19 cellular contexts compared by ENCODE assay signal in genomic region chr13:114021464-114022308, GRCh38. TPM values are rescaled to one million over a fixed set of nuclear protein-coding genes. Genes with fewer than 3 reads are reported as not detected.
DNase-seq lines count a peak whose midpoint lies in the region; ATAC-seq and TF ChIP-seq lines count a peak whose summit lies in the region.
"Had no signal": no experiment of that assay in that cellular context is flagged by ENCODE, and none has a peak within 500 bp of the region (broad histone marks: within the 10 kb centered on the region; RNA-seq: fewer than 3 reads in every experiment).

No MANE protein-coding gene starts in this region.

- H3K4me1 ChIP-seq in neural progenitor cell: peaks cover 13% of the 10 kb centered on the region

- H3K9me3 Mint-ChIP-seq in IgD-negative memory B cell: no peaks in the 10 kb centered on the region
- no peaks in the 10 kb centered on the region for H3K9me3 Mint-ChIP-seq in neural progenitor cell
- no peaks in the 10 kb centered on the region for H3K9me3 Mint-ChIP-seq in Calu3 (ENCODE audit: low read depth, unreplicated experiment)
- H3K9me3 Mint-ChIP-seq: activated CD4-positive, alpha-beta T cell treated with anti-CD3 and anti-CD28 coated beads, Interleukin-2, amount 10 ng/mL, durations not matched to agents 7 days and 5 days; GM23338 had no signal

- H3K4me3 ChIP-seq in neural progenitor cell: no peak overlapping the region
- no peak overlapping the region for H3K4me3 ChIP-seq in foreskin fibroblast (ENCODE audit: low read depth in 1 of 2, low read length in 2 of 2)
- H3K4me3 ChIP-seq: GM23338, mucosa of descending colon, tibial artery had no signal

- peaks cover 28 to 31% (median 29%) of the 10 kb centered on the region in 3 donors for H3K4me1 Mint-ChIP-seq in IgD-negative memory B cell
- peaks cover 21% of the 10 kb centered on the region for H3K4me1 Mint-ChIP-seq in neural progenitor cell
- no peaks in the 10 kb centered on the region for H3K4me1 Mint-ChIP-seq in Calu3 (ENCODE audit: low read depth, unreplicated experiment)

- DNase-seq in COLO668 (lab: John Stamatoyannopoulos, UW; ENCODE audit: unreplicated experiment) (peak; percentile 64), neural progenitor cell (ENCODE audit: low spot score) (no peak), foreskin fibroblast (no peak), Calu3 (no peak)
- DNase-seq: activated CD4-positive, alpha-beta T cell treated with anti-CD3 and anti-CD28 coated beads, Interleukin-2, amount 10 ng/mL, durations not matched to agents 7 days and 5 days; activated T-cell treated with anti-CD3 and anti-CD28 coated beads, Interleukin-2, amount 50 U/mL, for 1 hour; kidney; mucosa of descending colon; NCI-H1048; NCI-H2081 treated with DMSO at 0.1 percent for 48 hours; stimulated activated CD4-positive, alpha-beta T cell treated with anti-CD3 and anti-CD28 coated beads, Interleukin-2, amount 100 ng/mL, for 48 hours had no signal

- no peaks in the 10 kb centered on the region for H3K79me2 ChIP-seq in neural progenitor cell (ENCODE audit: low read depth)

- intact Hi-C loops in Calu3 (cut with micrococcal nuclease; ENCODE audit: unreplicated experiment): no loop called here

- H3K36me3 ChIP-seq in neural progenitor cell: no peaks in the 10 kb centered on the region

- H3K27ac Mint-ChIP-seq in IgD-negative memory B cell: peak overlapping the region; percentile 75 to 88 (median 81)
- no peak overlapping the region for H3K27ac Mint-ChIP-seq in neural progenitor cell
- no peak overlapping the region for H3K27ac Mint-ChIP-seq in Calu3 (ENCODE audit: unreplicated experiment)
- H3K27ac Mint-ChIP-seq: activated CD4-positive, alpha-beta T cell treated with anti-CD3 and anti-CD28 coated beads, Interleukin-2, amount 10 ng/mL, durations not matched to agents 7 days and 5 days; B cell; GM23338 had no signal

- H3K27ac ChIP-seq in cingulate gyrus (ENCODE audit: low read depth, low read length) (peak overlapping the region; percentile 10), neural progenitor cell (no peak overlapping the region)
- H3K27ac ChIP-seq: tibial artery had no signal

- H3K4me3 Mint-ChIP-seq in IgD-negative memory B cell: no peak overlapping the region
- H3K4me3 Mint-ChIP-seq in neural progenitor cell: no peak overlapping the region
- H3K4me3 Mint-ChIP-seq in Calu3 (ENCODE audit: low read depth, unreplicated experiment): no peak overlapping the region
- H3K4me3 Mint-ChIP-seq: activated CD4-positive, alpha-beta T cell treated with anti-CD3 and anti-CD28 coated beads, Interleukin-2, amount 10 ng/mL, durations not matched to agents 7 days and 5 days; B cell; GM23338 had no signal

- H3K4me2 ChIP-seq in neural progenitor cell: no peak overlapping the region
- H3K4me2 ChIP-seq: GM23338 had no signal

- H3K27me3 ChIP-seq in neural progenitor cell: no peaks in the 10 kb centered on the region
- H3K27me3 ChIP-seq: tibial artery had no signal

- ATAC-seq in HG03432 (IDR thresholded peaks at IDR 0.05; ENCODE audit: unreplicated experiment): no peak
- ATAC-seq: GM23338, mucosa of descending colon, Panc1 had no signal

- CTCF ChIA-PET in Calu3 (lab: Charles Lee): no interaction called here

- no peak overlapping the region for H3K9ac ChIP-seq in neural progenitor cell

- no peaks in the 10 kb centered on the region for H4K20me1 ChIP-seq in neural progenitor cell (ENCODE audit: low read depth)

- BruUV-seq in Calu3 (replicated peaks; lab: Mats Ljungman, UMichigan): no TSS peak

- no peaks in the 10 kb centered on the region for H3K36me3 Mint-ChIP-seq in IgD-negative memory B cell
- peaks cover 7% of the 10 kb centered on the region for H3K36me3 Mint-ChIP-seq in neural progenitor cell
- no peaks in the 10 kb centered on the region for H3K36me3 Mint-ChIP-seq in Calu3 (ENCODE audit: insufficient read depth, unreplicated experiment)

- peaks cover under 1% of the 10 kb centered on the region for H3K27me3 Mint-ChIP-seq in IgD-negative memory B cell
- peaks cover 5% of the 10 kb centered on the region for H3K27me3 Mint-ChIP-seq in neural progenitor cell (ENCODE audit: insufficient read depth, low read depth)
- H3K27me3 Mint-ChIP-seq in Calu3 (ENCODE audit: unreplicated experiment): no peaks in the 10 kb centered on the region
- H3K27me3 Mint-ChIP-seq: activated CD4-positive, alpha-beta T cell treated with anti-CD3 and anti-CD28 coated beads, Interleukin-2, amount 10 ng/mL, durations not matched to agents 7 days and 5 days; B cell had no signal

- TF ChIP-seq CTCF in neural progenitor cell (IDR thresholded peaks at IDR 0.05) (peak; percentile 5), foreskin fibroblast (IDR thresholded peaks at IDR 0.05; ENCODE audit: low read depth, low read length) (no peak), Calu3 (IDR thresholded peaks at IDR 0.05; ENCODE audit: unreplicated experiment) (no peak)

- H3F3A ChIP-seq in neural progenitor cell (ENCODE audit: low read depth): no peaks in the 10 kb centered on the region

- no peaks in the 10 kb centered on the region for H3K9me3 ChIP-seq in neural progenitor cell (ENCODE audit: low read depth)
- H3K9me3 ChIP-seq: mucosa of descending colon, tibial artery had no signal

- H2AFZ ChIP-seq in neural progenitor cell (replicated peaks): no peak overlapping the region
- H2AFZ ChIP-seq: GM23338 had no signal

RNA-seq across cellular contexts. Expression of gene C13orf46, which starts 47.8 kb away (rescaled TPM):
- polyA plus RNA-seq in IgD-negative memory B cell: 1.1 TPM
- not detected in 2 replicates for total RNA-seq in neural progenitor cell (ENCODE audit: low replicate concordance)
- total RNA-seq in Calu3 (2022): 0.29 and 0.33 TPM in 2 replicates
- total RNA-seq: bronchial epithelial cell had no signal

Comparison
In these comparisons a context has a peak if more than half of its experiments do, and no peak if none do; other contexts are left out.
1. H3K27ac Mint-ChIP-seq: peak in IgD-negative memory B cell (3 of 3); none in neural progenitor cell (single experiment) and Calu3 (single experiment).